ENCODE assay signal across 20 cellular contexts in the genomic region with DNA sequence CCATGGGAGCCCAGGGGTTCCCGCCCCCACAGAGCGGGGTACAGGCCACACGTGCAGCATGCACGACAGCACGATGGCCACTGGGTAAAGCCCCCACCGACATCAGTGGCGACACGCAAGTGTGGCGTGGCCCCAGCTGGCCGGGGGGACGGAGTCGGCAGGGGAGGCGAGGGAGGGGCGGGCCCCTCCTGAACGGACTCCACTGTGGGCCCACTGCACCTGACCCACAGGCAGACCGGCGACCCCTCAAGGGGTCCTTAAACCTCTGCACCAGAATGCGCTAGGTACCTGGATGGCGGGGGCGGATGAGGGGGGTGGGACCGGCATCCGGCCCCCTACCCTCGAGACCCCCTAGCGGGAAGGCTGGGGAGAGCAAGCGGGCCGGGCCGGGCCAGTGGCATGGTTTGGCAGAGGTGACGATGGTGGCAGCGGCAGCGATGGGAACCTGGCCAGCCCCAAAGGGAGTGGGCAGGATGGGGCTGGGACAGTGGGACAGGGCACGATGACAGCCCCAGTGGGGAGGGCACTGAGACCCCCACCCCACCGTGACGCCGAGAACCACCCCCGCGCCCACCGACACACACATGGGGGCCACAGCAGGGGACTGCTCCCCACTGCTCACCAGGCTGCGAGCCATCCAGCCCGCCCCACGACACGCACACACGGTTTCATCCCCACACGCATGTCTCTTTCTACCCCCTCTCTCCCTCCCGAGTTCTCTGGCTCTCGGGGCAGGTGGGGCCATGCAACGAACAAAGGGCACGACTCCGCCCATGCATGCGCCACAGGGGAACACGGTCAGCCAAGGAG.
DNase-seq lines count a peak whose midpoint lies in the region; ATAC-seq and TF ChIP-seq lines count a peak whose summit lies in the region.
"Had no signal": no experiment of that assay in that cellular context is flagged by ENCODE, and none has a peak within 500 bp of the region (broad histone marks: within the 10 kb centered on the region; RNA-seq: fewer than 3 reads in every experiment).

No MANE protein-coding gene starts in this region.

- WGBS in right cardiac atrium, result 97% methylated on average over 50 of the region's 50 CpGs
- no CpG with 5 or more reads among the region's 50 CpGs for WGBS in neuronal stem cell (ENCODE audit: extremely low coverage in 2 of 2, insufficient read length in 2 of 2, insufficient replicate concordance in 1 of 2), 2 donors
- 96% methylated on average over 35 to 50 of the region's 50 CpGs for WGBS in aorta, 2 donors

- no peak overlapping the region for H3K4me3 Mint-ChIP-seq in chondrocyte (ENCODE audit: unreplicated experiment)
- H3K4me3 Mint-ChIP-seq: CD4-positive, alpha-beta memory T cell; H9 had no signal

- H4K91ac ChIP-seq in neuronal stem cell (ENCODE audit: low read depth, low read length, poor library complexity), result no peak overlapping the region

- no peaks in the 10 kb centered on the region for H3K36me3 ChIP-seq in left ventricle myocardium inferior
- no peaks in the 10 kb centered on the region for H3K36me3 ChIP-seq in neuronal stem cell (replicated peaks in 1 of 2; ENCODE audit: control insufficient read depth in 2 of 2, insufficient read depth in 2 of 2, low read length in 2 of 2)
- no peaks in the 10 kb centered on the region for H3K36me3 ChIP-seq in aorta (ENCODE audit: control insufficient read depth in 1 of 2, insufficient read depth in 2 of 2, low read length in 1 of 2)
- H3K36me3 ChIP-seq: BLaER1 had no signal

- H2BK5ac ChIP-seq in neuronal stem cell (ENCODE audit: low read length), result no peak overlapping the region

- DNase-seq in right cardiac atrium (peak in 1 of 3 donors; percentile 56), left ventricle myocardium inferior (no peak), chondrocyte (ENCODE audit: low spot score) (peak; percentile 88), neuronal stem cell (ENCODE audit: low spot score) (no peak), aorta (peak in 1 of 2 donors; percentile 73), SIG-M5 (lab: John Stamatoyannopoulos, UW) (no peak), NOMO-1 (lab: John Stamatoyannopoulos, UW; ENCODE audit: unreplicated experiment in 2 of 2) (no peak)
- DNase-seq: CD4-positive, alpha-beta memory T cell; H9; KBM-7; MV-4-11; NCI-H1694 treated with DMSO at 0.1 percent for 48 hours; NCI-H2107; NCI-H226; NCI-H524; PC-3; RPMI8226 had no signal

- H3K4me1 ChIP-seq in right cardiac atrium (ENCODE audit: control insufficient read depth, insufficient read depth, low read length) (no peaks in the 10 kb centered on the region), left ventricle myocardium inferior (no peaks in the 10 kb centered on the region), neuronal stem cell (ENCODE audit: control insufficient read depth in 2 of 2, insufficient read depth in 1 of 2, low read depth in 1 of 2, low read length in 2 of 2) (no peaks in the 10 kb centered on the region), aorta (ENCODE audit: control insufficient read depth in 1 of 2, insufficient read depth in 2 of 2, low read length in 2 of 2) (no peaks in the 10 kb centered on the region)
- H3K4me1 ChIP-seq: BLaER1 had no signal

- H3K9me3 ChIP-seq in right cardiac atrium (ENCODE audit: control insufficient read depth, low read length), result no peaks in the 10 kb centered on the region
- peaks cover 19% of the 10 kb centered on the region for H3K9me3 ChIP-seq in left ventricle myocardium inferior (replicated peaks)
- no peaks in the 10 kb centered on the region for H3K9me3 ChIP-seq in neuronal stem cell (replicated peaks in 1 of 2; ENCODE audit: control insufficient read depth in 2 of 2, insufficient read depth in 1 of 2, low read depth in 1 of 2, low read length in 2 of 2)
- H3K9me3 ChIP-seq in aorta (ENCODE audit: control insufficient read depth, low read length), result peaks cover 3% of the 10 kb centered on the region

- intact Hi-C loops in right cardiac atrium (cut with DNase I) (no loop called here), left ventricle myocardium inferior (cut with micrococcal nuclease) (no loop called here), aorta (cut with DNase I) (no loop called here)

- no peaks in the 10 kb centered on the region for H3K79me1 ChIP-seq in neuronal stem cell (ENCODE audit: low read depth, low read length)

- no peak overlapping the region for H3K4ac ChIP-seq in neuronal stem cell (ENCODE audit: low read length)

- no peak overlapping the region for H3K27ac ChIP-seq in right cardiac atrium (ENCODE audit: low read length)
- H3K27ac ChIP-seq in left ventricle myocardium inferior (replicated peaks), result no peak overlapping the region
- no peak overlapping the region for H3K27ac ChIP-seq in neuronal stem cell (replicated peaks; ENCODE audit: low read length)
- H3K27ac ChIP-seq in aorta (ENCODE audit: low read depth in 1 of 2, low read length in 2 of 2), result no peak overlapping the region
- H3K27ac ChIP-seq: BLaER1 had no signal

- H2BK12ac ChIP-seq in neuronal stem cell (ENCODE audit: low read length), result no peak overlapping the region

- no peak overlapping the region for H3K27ac Mint-ChIP-seq in chondrocyte (ENCODE audit: unreplicated experiment)
- H3K27ac Mint-ChIP-seq: CD4-positive, alpha-beta memory T cell; H9 had no signal

- no peak overlapping the region for H2AFZ ChIP-seq in neuronal stem cell (ENCODE audit: low read length)

- no peaks in the 10 kb centered on the region for H3K4me1 Mint-ChIP-seq in chondrocyte (ENCODE audit: low read depth)
- H3K4me1 Mint-ChIP-seq: CD4-positive, alpha-beta memory T cell; H9 had no signal

- peak overlapping the region; percentile 82 for H3K14ac ChIP-seq in neuronal stem cell (ENCODE audit: low read length)

- no peak overlapping the region for H2BK120ac ChIP-seq in neuronal stem cell (ENCODE audit: low read depth, low read length)

- ATAC-seq in right cardiac atrium (peak; percentile 13 to 38), aorta (ENCODE audit: low FRiP score) (peak; percentile 54), HG02852 (IDR thresholded peaks at IDR 0.05; ENCODE audit: unreplicated experiment) (no peak)
- ATAC-seq: HepG2, PC-3 had no signal

- no peak overlapping the region for H3K23ac ChIP-seq in neuronal stem cell (ENCODE audit: low read depth, low read length, poor library complexity)

- H3K9me3 Mint-ChIP-seq in chondrocyte (ENCODE audit: low read depth), result peaks cover 25% of the 10 kb centered on the region

- H3K36me3 Mint-ChIP-seq in chondrocyte (ENCODE audit: low read depth), result peaks cover 5% of the 10 kb centered on the region
- H3K36me3 Mint-ChIP-seq: CD4-positive, alpha-beta memory T cell had no signal

- TF ChIP-seq CTCF in left ventricle myocardium inferior (IDR thresholded peaks at IDR 0.05; ENCODE audit: borderline replicate concordance) (no peak), chondrocyte (IDR thresholded peaks at IDR 0.05) (no peak)

- H3K27me3 ChIP-seq in right cardiac atrium (ENCODE audit: control insufficient read depth, insufficient read depth) (no peaks in the 10 kb centered on the region), left ventricle myocardium inferior (ENCODE audit: low read depth) (peaks cover 46% of the 10 kb centered on the region), neuronal stem cell (ENCODE audit: control insufficient read depth in 3 of 3, insufficient read depth in 3 of 3, low read depth in 1 of 3, low read length in 3 of 3) (no peaks in the 10 kb centered on the region), aorta (ENCODE audit: control insufficient read depth in 1 of 2, insufficient read depth in 2 of 2, low read length in 1 of 2) (no peaks in the 10 kb centered on the region)
- H3K27me3 ChIP-seq: BLaER1 had no signal

- no peak overlapping the region for H2BK15ac ChIP-seq in neuronal stem cell (ENCODE audit: low read length)

- H3K18ac ChIP-seq in neuronal stem cell (ENCODE audit: low read length), result peak overlapping the region; percentile 83

- H3K27me3 Mint-ChIP-seq in chondrocyte (ENCODE audit: low read depth), result no peaks in the 10 kb centered on the region

- peak overlapping the region; percentile 63 for H2AK5ac ChIP-seq in neuronal stem cell (ENCODE audit: low read depth, low read length)

- no peak overlapping the region for H3K4me2 ChIP-seq in neuronal stem cell (ENCODE audit: insufficient read depth, low read length, poor library complexity, severe bottlenecking)
- H3K4me2 ChIP-seq: BLaER1 had no signal

- no peak overlapping the region for H4K8ac ChIP-seq in neuronal stem cell (ENCODE audit: low read depth, low read length)

- H3K4me3 ChIP-seq in right cardiac atrium (ENCODE audit: low read length), result no peak overlapping the region
- H3K4me3 ChIP-seq in left ventricle myocardium inferior, result no peak overlapping the region
- no peak overlapping the region for H3K4me3 ChIP-seq in neuronal stem cell (ENCODE audit: low read length in 2 of 2)
- H3K4me3 ChIP-seq in aorta (ENCODE audit: low read length in 2 of 2), result no peak overlapping the region
- H3K4me3 ChIP-seq: BLaER1 had no signal

- peak overlapping the region; percentile 44 for H3K9ac ChIP-seq in neuronal stem cell (ENCODE audit: low read depth, low read length, poor library complexity)
- H3K9ac ChIP-seq: BLaER1 had no signal
